ENCODE assay signal across 1 cellular context in genomic region chr5:149961186-149961685, GRCh38.
A peak's percentile ranks its signal among the peaks of the same experiment; 100 is the strongest.
TF ChIP-seq lines count a peak whose summit lies in the region.

No MANE protein-coding gene starts in this region.

TF ChIP-seq in GM12878, 131 proteins besides CTCF, POLR2A, EP300 and RAD21:
- TF ChIP-seq PAX5 (IDR thresholded peaks at IDR 0.05; ENCODE audit: borderline replicate concordance, low read depth, low read length) (no peak), GATAD2B (conservative IDR thresholded peaks at IDR 0.05; ENCODE audit: low read depth) (0 out of 2 replicates have a peak, but pooled peaks have one; percentile 5), BCL11A (IDR thresholded peaks at IDR 0.05; ENCODE audit: low read depth, low read length) (no peak), MAX (IDR thresholded peaks at IDR 0.05; ENCODE audit: low read depth, low read length) (no peak), PAX8 (IDR thresholded peaks at IDR 0.05) (no peak), RAD51 (IDR thresholded peaks at IDR 0.05) (no peak), ASH2L (IDR thresholded peaks at IDR 0.05; ENCODE audit: borderline replicate concordance, low read depth) (no peak), BCL3 (IDR thresholded peaks at IDR 0.05; ENCODE audit: borderline replicate concordance, insufficient read depth, low read depth, low read length, poor library complexity, severe bottlenecking) (no peak)
